ENCODE assay signal across 9 cellular contexts in the genomic region with DNA sequence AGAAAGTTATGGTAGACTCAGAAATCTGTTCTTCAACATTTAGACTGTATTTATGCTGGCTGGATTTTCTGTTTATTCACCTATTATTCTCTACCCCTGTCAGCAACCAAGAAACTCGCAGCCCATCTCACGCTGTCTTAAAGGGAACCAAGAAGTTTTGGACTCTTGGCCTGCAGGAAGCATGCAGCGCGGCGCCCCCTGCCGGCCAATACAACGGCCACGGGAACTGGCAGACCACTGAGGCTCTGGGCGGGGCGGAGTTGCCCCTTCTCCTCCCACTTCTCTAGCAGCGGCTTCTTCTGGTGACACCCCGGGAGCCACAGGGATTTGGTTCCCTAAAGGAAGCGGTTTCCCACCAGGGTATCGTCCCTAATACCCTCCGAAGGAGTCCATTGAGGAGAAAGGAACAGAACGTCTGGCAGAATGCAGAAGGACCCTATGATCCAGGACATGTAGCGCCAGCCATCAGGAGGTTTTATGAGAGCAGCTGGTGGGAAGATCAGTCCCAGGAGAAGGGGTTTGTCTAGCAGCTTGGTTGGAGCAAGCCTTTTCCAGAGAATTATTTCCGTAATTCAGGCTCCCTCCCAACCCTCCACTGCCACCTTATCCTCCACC. TPM values are rescaled to one million over a fixed set of nuclear protein-coding genes. Genes with fewer than 3 reads are reported as not detected.
DNase-seq lines count a peak whose midpoint lies in the region; ATAC-seq and TF ChIP-seq lines count a peak whose summit lies in the region.
"Had no signal": no experiment of that assay in that cellular context is flagged by ENCODE, and none has a peak within 500 bp of the region (broad histone marks: within the 10 kb centered on the region; RNA-seq: fewer than 3 reads in every experiment).

No MANE protein-coding gene starts in this region.

- H3K27ac Mint-ChIP-seq in Calu3 (ENCODE audit: unreplicated experiment) (no peak overlapping the region), immature natural killer cell (no peak overlapping the region)
- H3K27ac Mint-ChIP-seq in activated naive CD8-positive, alpha-beta T cell treated with anti-CD3 and anti-CD28 coated beads for 36 hours = no peak overlapping the region

- DNase-seq in Calu3 (peak; percentile 7), immature natural killer cell (peak in 2 of 3 donors; percentile 9 to 10), testis (peak; percentile 66), GM19238 (ENCODE audit: insufficient read length, low spot score) (no peak), kidney glomerular epithelial cell (lab: John Stamatoyannopoulos, UW) (no peak)
- peak; percentile 50 for DNase-seq in activated naive CD8-positive, alpha-beta T cell treated with anti-CD3 and anti-CD28 coated beads for 36 hours

- H3K27ac ChIP-seq in HUES6 (ENCODE audit: low read depth, low read length) (no peak overlapping the region), testis (no peak overlapping the region)
- H3K27ac ChIP-seq: thyroid gland had no signal

- no peak for ATAC-seq in GM18858 (IDR thresholded peaks at IDR 0.05; ENCODE audit: unreplicated experiment)

- peak overlapping the region; percentile 32 for H3K4me3 ChIP-seq in HUES6 (ENCODE audit: low read depth, low read length)
- peak overlapping the region in 1 of 2 donors; percentile 23 for H3K4me3 ChIP-seq in testis
- H3K4me3 ChIP-seq: thyroid gland had no signal

- intact Hi-C loops in Calu3 (cut with micrococcal nuclease; ENCODE audit: unreplicated experiment) (no loop called here), testis (cut with DNase I; ENCODE audit: low total_unique reads) (no loop called here)

- H3K36me3 Mint-ChIP-seq in Calu3 (ENCODE audit: insufficient read depth, unreplicated experiment) (no peaks in the 10 kb centered on the region), immature natural killer cell (no peaks in the 10 kb centered on the region)
- H3K36me3 Mint-ChIP-seq in activated naive CD8-positive, alpha-beta T cell treated with anti-CD3 and anti-CD28 coated beads for 36 hours = no peaks in the 10 kb centered on the region

- no TSS peak for BruUV-seq in Calu3 (replicated peaks; lab: Mats Ljungman, UMichigan)

- H3K4me1 ChIP-seq in HUES6 (ENCODE audit: control insufficient read depth, insufficient read depth, low read length) (peaks cover 2% of the 10 kb centered on the region; the same call in 1 of the 2 replicates), testis (no peaks in the 10 kb centered on the region)
- H3K4me1 ChIP-seq: thyroid gland had no signal

- H3K36me3 ChIP-seq in HUES6 (ENCODE audit: control insufficient read depth, insufficient read depth, low read length) (no peaks in the 10 kb centered on the region), testis (ENCODE audit: low read depth, missing control alignments) (no peaks in the 10 kb centered on the region)
- H3K36me3 ChIP-seq: thyroid gland had no signal

- WGBS in testis, 2 donors = 8 to 25% methylated on average over 15 to 18 of the region's 18 CpGs

- H3K4me1 Mint-ChIP-seq in Calu3 (ENCODE audit: low read depth, unreplicated experiment) (no peaks in the 10 kb centered on the region), immature natural killer cell (no peaks in the 10 kb centered on the region)
- no peaks in the 10 kb centered on the region for H3K4me1 Mint-ChIP-seq in activated naive CD8-positive, alpha-beta T cell treated with anti-CD3 and anti-CD28 coated beads for 36 hours

- H3K27me3 Mint-ChIP-seq in Calu3 (ENCODE audit: unreplicated experiment) (peaks cover 70% of the 10 kb centered on the region), immature natural killer cell (ENCODE audit: low read depth in 3 of 3) (peaks cover 0 to 10% (median 1%) of the 10 kb centered on the region in 3 donors)
- H3K27me3 Mint-ChIP-seq in activated naive CD8-positive, alpha-beta T cell treated with anti-CD3 and anti-CD28 coated beads for 36 hours = peaks cover 4% of the 10 kb centered on the region

- H3K27me3 ChIP-seq in HUES6 (ENCODE audit: control insufficient read depth, insufficient read depth, low read length) = no peaks in the 10 kb centered on the region
- no peaks in the 10 kb centered on the region for H3K27me3 ChIP-seq in testis
- H3K27me3 ChIP-seq: thyroid gland had no signal

- no peak overlapping the region for H3K9ac ChIP-seq in HUES6 (ENCODE audit: low read length)

- TF ChIP-seq CTCF in Calu3 (IDR thresholded peaks at IDR 0.05; ENCODE audit: unreplicated experiment) (no peak), testis (IDR thresholded peaks at IDR 0.05) (peak in 1 of 3 experiments; percentile 47)

- H3K9me3 Mint-ChIP-seq in Calu3 (ENCODE audit: low read depth, unreplicated experiment) (no peaks in the 10 kb centered on the region), immature natural killer cell (no peaks in the 10 kb centered on the region)
- no peaks in the 10 kb centered on the region for H3K9me3 Mint-ChIP-seq in activated naive CD8-positive, alpha-beta T cell treated with anti-CD3 and anti-CD28 coated beads for 36 hours

- H3K4me3 Mint-ChIP-seq in Calu3 (ENCODE audit: low read depth, unreplicated experiment) (no peak overlapping the region), immature natural killer cell (no peak overlapping the region)
- H3K4me3 Mint-ChIP-seq in activated naive CD8-positive, alpha-beta T cell treated with anti-CD3 and anti-CD28 coated beads for 36 hours = no peak overlapping the region

- no peak for TF ChIP-seq POLR2A in testis (IDR thresholded peaks at IDR 0.05)

- CTCF ChIA-PET in Calu3 (lab: Charles Lee) = no interaction called here

- no peaks in the 10 kb centered on the region for H3K9me3 ChIP-seq in HUES6 (ENCODE audit: control insufficient read depth, insufficient read depth, low read depth, low read length)
- no peaks in the 10 kb centered on the region for H3K9me3 ChIP-seq in testis
- H3K9me3 ChIP-seq: thyroid gland had no signal

RNA-seq across cellular contexts. Expression of gene RNASE2, which starts 21.0 kb away (rescaled TPM):
- total RNA-seq in Calu3 (2022) (not detected in 2 replicates), testis (not detected)
- total RNA-seq in activated naive CD8-positive, alpha-beta T cell treated with anti-CD3 and anti-CD28 coated beads for 36 hours = not detected
- polyA plus RNA-seq in immature natural killer cell (1 to 10 TPM in 2 of 3 donors, not detected in 1; 2.0 to 4.1 TPM), testis (ENCODE audit: insufficient read depth, low read depth, low replicate concordance) (0.65 TPM)
- total RNA-seq: thyroid gland had no signal

RNA-seq across cellular contexts. Expression of gene RNASE3, which starts 43.1 kb away (rescaled TPM):
- total RNA-seq in Calu3 (2022) = not detected in 2 replicates
- not detected for total RNA-seq in activated naive CD8-positive, alpha-beta T cell treated with anti-CD3 and anti-CD28 coated beads for 36 hours
- polyA plus RNA-seq in immature natural killer cell = not detected
- under 1 TPM; 0.50 to 0.63 TPM for total RNA-seq in testis
- 1.4 TPM for polyA plus RNA-seq in testis (ENCODE audit: insufficient read depth, low read depth, low replicate concordance)
- total RNA-seq: thyroid gland had no signal

RNA-seq across cellular contexts. Expression of gene METTL17, which starts 55.5 kb away (rescaled TPM):
- total RNA-seq in Calu3 (2022) (73.2 and 76.7 TPM in 2 replicates), testis (10 to 100 TPM; 93.2 to 93.4 TPM)
- total RNA-seq in activated naive CD8-positive, alpha-beta T cell treated with anti-CD3 and anti-CD28 coated beads for 36 hours = 10 to 100 TPM; 94.1 to 99.1 TPM
- polyA plus RNA-seq in immature natural killer cell (10 to 100 TPM; 30.4 to 39.6 (median 32.1) TPM), testis (ENCODE audit: insufficient read depth, low read depth, low replicate concordance) (68.9 TPM)

Comparison
In these comparisons a context has a peak if more than half of its experiments do, and no peak if none do; other contexts are left out.
1. DNase-seq: peak in Calu3 (single experiment), activated naive CD8-positive, alpha-beta T cell treated with anti-CD3 and anti-CD28 coated beads for 36 hours (single experiment), immature natural killer cell (2 of 3) and testis (single experiment); none in GM19238 (single experiment) and kidney glomerular epithelial cell (single experiment).